ENCODE assay signal across 19 cellular contexts in genomic region chr11:110472858-110473257, GRCh38. TPM values are rescaled to one million over a fixed set of nuclear protein-coding genes. Genes with fewer than 3 reads are reported as not detected.
A peak's percentile ranks its signal among the peaks of the same experiment; 100 is the strongest.
DNase-seq lines count a peak whose midpoint lies in the region; ATAC-seq and TF ChIP-seq lines count a peak whose summit lies in the region.
"Had no signal": no experiment of that assay in that cellular context is flagged by ENCODE, and none has a peak within 500 bp of the region (broad histone marks: within the 10 kb centered on the region; RNA-seq: fewer than 3 reads in every experiment).

No MANE protein-coding gene starts in this region.

- peak; percentile 40 for DNase-seq in HCEC 1CT
- DNase-seq in RWPE1 (ENCODE audit: low spot score), result no peak
- DNase-seq in epithelial cell of esophagus (ENCODE audit: low read depth), result peak; percentile 35
- no peak for DNase-seq in omental fat pad (ENCODE audit: low spot score)
- no peak for DNase-seq in NCI-H1092 treated with DMSO at 0.1 percent for 48 hours (lab: John Stamatoyannopoulos, UW)
- no peak for DNase-seq in activated CD4-positive, alpha-beta T cell treated with anti-CD3 and anti-CD28 coated beads for 4 hours
- DNase-seq: activated CD4-positive, alpha-beta T cell treated with anti-CD3 and anti-CD28 coated beads, Interleukin-2, amount 50 U/mL, for 48 hours; activated naive CD4-positive, alpha-beta T cell treated with anti-CD3 and anti-CD28 coated beads for 36 hours; aorta; COR-L47; KG1; left colon; NCI-H1105 treated with DMSO at 0.1 percent for 48 hours; NCI-H510A treated with DMSO at 0.1 percent for 48 hours; testis had no signal

- no peak overlapping the region for H3K4me3 ChIP-seq in epithelial cell of esophagus (ENCODE audit: low read length)
- H3K4me3 ChIP-seq: testis had no signal

- ATAC-seq in omental fat pad (ENCODE audit: low FRiP score), result peak; percentile 23
- no peak for ATAC-seq in HG03025 (IDR thresholded peaks at IDR 0.05; ENCODE audit: low FRiP score, unreplicated experiment)
- ATAC-seq: left colon; natural killer cell treated with Interleukin-12 subunit alpha and Interleukin-12 subunit beta and Interleukin-15 and Interleukin-18, amount 100 ng/mL, for 72 hours; sciatic nerve; stimulated activated effector memory CD8-positive, alpha-beta T cell treated with anti-CD3 and anti-CD28 coated beads, Interleukin-12 subunit alpha, Interleukin-12 subunit beta, amount 100 ng/mL, for 72 hours had no signal

- POLR2A ChIA-PET in RWPE1 (lab: Yijun Ruan, JAX; ENCODE audit: low non-redundant PET), result no interaction called here

- TF ChIP-seq CTCF in RWPE1 (conservative IDR thresholded peaks at IDR 0.05; ENCODE audit: low read depth), result no peak
- no peak for TF ChIP-seq CTCF in epithelial cell of esophagus (IDR thresholded peaks at IDR 0.05; ENCODE audit: insufficient read depth, low read depth, low read length, missing control alignments)
- no peak for TF ChIP-seq CTCF in omental fat pad (IDR thresholded peaks at IDR 0.05)

- CTCF ChIA-PET in RWPE1 (lab: Yijun Ruan, JAX), result no interaction called here

- H3K27ac ChIP-seq in RWPE1, result peak overlapping the region; percentile 47
- H3K27ac ChIP-seq: testis had no signal

RNA-seq across cellular contexts. Expression of gene FDX1, which starts 43.1 kb away (rescaled TPM):
- total RNA-seq in omental fat pad, result 10 to 100 TPM; 10.7 to 20.9 (median 11.9) TPM

Comparison
In these comparisons a context has a peak if more than half of its experiments do, and no peak if none do; other contexts are left out.
1. DNase-seq: peak in HCEC 1CT (single experiment) and epithelial cell of esophagus (single experiment); none in RWPE1 (single experiment), omental fat pad (single experiment), NCI-H1092 treated with DMSO at 0.1 percent for 48 hours (single experiment) and activated CD4-positive, alpha-beta T cell treated with anti-CD3 and anti-CD28 coated beads for 4 hours (0 of 2).